In genomic region chr7:22356855-22357310, GRCh38 we compare ENCODE assay signal across 8 cellular contexts. TPM values are rescaled to one million over a fixed set of nuclear protein-coding genes. Genes with fewer than 3 reads are reported as not detected.
DNase-seq lines count a peak whose midpoint lies in the region; ATAC-seq, FAIRE-seq and TF ChIP-seq lines count a peak whose summit lies in the region.

A gene with protein sequence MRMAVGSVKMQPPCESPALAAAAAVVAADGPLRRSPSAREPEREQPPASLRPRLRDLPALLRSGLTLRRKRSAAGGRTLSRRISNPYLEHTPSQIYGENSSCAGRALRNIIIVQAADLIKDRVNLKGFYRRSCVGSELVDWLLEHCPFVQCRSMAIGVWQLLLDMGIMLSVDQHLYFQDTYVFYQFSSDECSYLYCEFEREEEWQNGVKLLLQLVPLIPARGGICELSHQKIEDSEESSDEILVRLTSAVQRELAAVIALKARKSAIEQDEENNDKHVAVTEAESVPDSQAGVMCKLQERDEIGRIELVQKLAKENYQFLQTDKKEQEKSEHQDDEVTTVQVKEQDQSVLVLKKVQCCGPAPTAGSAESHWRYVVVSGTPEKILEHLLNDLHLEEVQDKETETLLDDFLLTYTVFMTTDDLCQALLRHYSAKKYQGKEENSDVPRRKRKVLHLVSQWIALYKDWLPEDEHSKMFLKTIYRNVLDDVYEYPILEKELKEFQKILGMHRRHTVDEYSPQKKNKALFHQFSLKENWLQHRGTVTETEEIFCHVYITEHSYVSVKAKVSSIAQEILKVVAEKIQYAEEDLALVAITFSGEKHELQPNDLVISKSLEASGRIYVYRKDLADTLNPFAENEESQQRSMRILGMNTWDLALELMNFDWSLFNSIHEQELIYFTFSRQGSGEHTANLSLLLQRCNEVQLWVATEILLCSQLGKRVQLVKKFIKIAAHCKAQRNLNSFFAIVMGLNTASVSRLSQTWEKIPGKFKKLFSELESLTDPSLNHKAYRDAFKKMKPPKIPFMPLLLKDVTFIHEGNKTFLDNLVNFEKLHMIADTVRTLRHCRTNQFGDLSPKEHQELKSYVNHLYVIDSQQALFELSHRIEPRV (minus strand): TSS chr7:22357154. CDS start chr7:22357060, 94 bp downstream.

- no TSS peak for BruUV-seq in endothelial cell of umbilical vein (replicated peaks; lab: Mats Ljungman, UMichigan)

- H3K27ac ChIP-seq in BLaER1 (peak within 1 kb of the TSS; percentile 91), endothelial cell of umbilical vein (ENCODE audit: insufficient read depth, low read depth, low read length) (no peak within 1 kb of the TSS)

- DNase-seq in RKO (ENCODE audit: low spot score) = peak; percentile 44
- no peak for DNase-seq in endothelial cell of umbilical vein (ENCODE audit: low read depth, low spot score)
- peak; percentile 34 for DNase-seq in naive B cell
- DNase-seq in NOMO-1 treated with DMSO at 0.1 percent for 48 hours (lab: John Stamatoyannopoulos, UW; ENCODE audit: unreplicated experiment) = no peak
- DNase-seq in OCI-M1 (lab: John Stamatoyannopoulos, UW) = no peak

- peaks cover 10 to 17% of the 10 kb centered on the region in 2 donors for H3K36me3 Mint-ChIP-seq in naive B cell

- no peak for TF ChIP-seq CTCF in endothelial cell of umbilical vein (IDR thresholded peaks at IDR 0.05; ENCODE audit: extremely low read depth in 1 of 2, insufficient read depth in 1 of 2, low read depth in 1 of 2, low read length in 2 of 2)

- CTCF ChIA-PET in endothelial cell of umbilical vein (lab: Charles Lee) = interaction anchor here (1.3 to 1.4 kb wide), 3 partner anchors 10 to 247 kb away, joined by 4 to 6 read pairs (median 4); no protein-coding TSS in a partner anchor

- FAIRE-seq in endothelial cell of umbilical vein (lab: Jason Lieb, UNC) = no peak

- H3K27me3 ChIP-seq in BLaER1 = no peaks in the 10 kb centered on the region
- no peaks in the 10 kb centered on the region for H3K27me3 ChIP-seq in endothelial cell of umbilical vein (ENCODE audit: control insufficient read depth in 2 of 2, insufficient read depth in 2 of 2, low read length in 2 of 2)

- H3K4me3 ChIP-seq in BLaER1 = peak within 1 kb of the TSS; percentile 92
- peak within 1 kb of the TSS in 2 of 3 experiments; percentile 26 to 52 for H3K4me3 ChIP-seq in endothelial cell of umbilical vein (replicated peaks in 1 of 3; ENCODE audit: insufficient read depth in 1 of 3, low read depth in 1 of 3, low read length in 3 of 3)

- H3K9me3 Mint-ChIP-seq in naive B cell = peaks cover 0 to 26% (median 15%) of the 10 kb centered on the region in 7 donors

- dilution Hi-C loops in endothelial cell of umbilical vein (cut with MboI; ENCODE audit: extremely low pct_ligation_motif_present, low sequenced_read_pairs) = no loop called here

- H4K20me1 ChIP-seq in BLaER1 = no peaks in the 10 kb centered on the region
- no peaks in the 10 kb centered on the region for H4K20me1 ChIP-seq in endothelial cell of umbilical vein (replicated peaks; ENCODE audit: control insufficient read depth, extremely low read depth, insufficient read depth, low read length)

- H3K9ac ChIP-seq in BLaER1 (peak within 1 kb of the TSS; percentile 87), endothelial cell of umbilical vein (replicated peaks; ENCODE audit: extremely low read depth, insufficient read depth, low read length) (peak within 1 kb of the TSS; percentile 52)

- no peak for TF ChIP-seq POLR2A in endothelial cell of umbilical vein (IDR thresholded peaks at IDR 0.05; ENCODE audit: low read depth, low read length)

- H3K4me1 ChIP-seq in BLaER1 = peaks cover 23% of the 10 kb centered on the region
- peaks cover 3% of the 10 kb centered on the region for H3K4me1 ChIP-seq in endothelial cell of umbilical vein (ENCODE audit: control insufficient read depth, extremely low read depth, insufficient read depth, low read length)

- H3K36me3 ChIP-seq in BLaER1 (peaks cover 26% of the 10 kb centered on the region), endothelial cell of umbilical vein (ENCODE audit: control insufficient read depth in 2 of 2, extremely low read depth in 1 of 2, insufficient read depth in 2 of 2, low read length in 2 of 2) (no peaks in the 10 kb centered on the region)

- H3K9me3 ChIP-seq in BLaER1 (peaks cover 29% of the 10 kb centered on the region), endothelial cell of umbilical vein (replicated peaks; ENCODE audit: control insufficient read depth, insufficient read depth, low read length) (no peaks in the 10 kb centered on the region)

- POLR2A ChIA-PET in endothelial cell of umbilical vein (lab: Charles Lee) = no interaction called here

- peaks cover 7 to 24% (median 17%) of the 10 kb centered on the region in 3 donors for H3K4me1 Mint-ChIP-seq in naive B cell

- H3K4me3 Mint-ChIP-seq in naive B cell = peak within 1 kb of the TSS; percentile 84 to 94 (median 92)

- H3K27ac Mint-ChIP-seq in naive B cell = peak within 1 kb of the TSS in 5 of 6 donors; percentile 12 to 90 (median 56)

- ATAC-seq in GM18867 (IDR thresholded peaks at IDR 0.05; ENCODE audit: unreplicated experiment) (peak; percentile 64), HG03280 (IDR thresholded peaks at IDR 0.05; ENCODE audit: unreplicated experiment) (peak; percentile 62), naive B cell (ENCODE audit: low read depth in 2 of 2) (peak; percentile 78 to 81)

- intact Hi-C loops in endothelial cell of umbilical vein (cut with micrococcal nuclease) = loop anchor here (1.0 to 5.0 kb wide), 4 partner anchors 88 to 245 kb away; no protein-coding TSS in a partner anchor

- no peaks in the 10 kb centered on the region for H3K9me1 ChIP-seq in endothelial cell of umbilical vein (replicated peaks; ENCODE audit: control insufficient read depth, extremely low read depth, insufficient read depth, low read length)

- no peaks in the 10 kb centered on the region for H3K27me3 Mint-ChIP-seq in naive B cell

- no peaks in the 10 kb centered on the region for H3K79me2 ChIP-seq in endothelial cell of umbilical vein (ENCODE audit: control insufficient read depth, insufficient read depth, low read length)

- H3K4me2 ChIP-seq in BLaER1 (peak within 1 kb of the TSS; percentile 92), endothelial cell of umbilical vein (ENCODE audit: insufficient read depth, low read length) (peak within 1 kb of the TSS; percentile 14)

- H2AFZ ChIP-seq in endothelial cell of umbilical vein (ENCODE audit: low read depth, low read length) = peak within 1 kb of the TSS; percentile 50

TF ChIP-seq in endothelial cell of umbilical vein, 7 proteins besides CTCF, POLR2A, EP300 and RAD21:
- TF ChIP-seq JUN (IDR thresholded peaks at IDR 0.05; ENCODE audit: borderline replicate concordance, insufficient read depth, insufficient read length, low read depth) = no peak
- no peak for TF ChIP-seq POLR2AphosphoS5 (IDR thresholded peaks at IDR 0.05; ENCODE audit: insufficient read depth, low read depth, low read length)
- no peak for TF ChIP-seq EZH2 (IDR thresholded peaks at IDR 0.05; ENCODE audit: borderline replicate concordance, low read depth, low read length, severe bottlenecking)
- TF ChIP-seq, protein P1, sequence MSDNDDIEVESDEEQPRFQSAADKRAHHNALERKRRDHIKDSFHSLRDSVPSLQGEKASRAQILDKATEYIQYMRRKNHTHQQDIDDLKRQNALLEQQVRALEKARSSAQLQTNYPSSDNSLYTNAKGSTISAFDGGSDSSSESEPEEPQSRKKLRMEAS (IDR thresholded peaks at IDR 0.05; ENCODE audit: insufficient read depth, insufficient read length) = no peak
- no peak for TF ChIP-seq FOS (IDR thresholded peaks at IDR 0.05; ENCODE audit: borderline replicate concordance, insufficient read depth, low read length)
- TF ChIP-seq MYC (IDR thresholded peaks at IDR 0.05; ENCODE audit: low read depth, low read length) = no peak
- no peak for TF ChIP-seq GATA2 (IDR thresholded peaks at IDR 0.05; ENCODE audit: insufficient read depth, insufficient read length, low read depth, low read length)

RNA-seq across cellular contexts. Expression of the gene that starts here (rescaled TPM):
- 43.2 and 43.3 TPM in 2 replicates for total RNA-seq in endothelial cell of umbilical vein
- 4.5 and 10.0 TPM in 2 replicates for polyA plus RNA-seq in endothelial cell of umbilical vein
- 6.2 and 7.1 TPM in 2 replicates for polyA plus RNA-seq in endothelial cell of umbilical vein (2011; cell fraction: cytosol; rRNA removed)
- 65.7 and 106 TPM in 2 replicates for polyA plus RNA-seq in endothelial cell of umbilical vein (2011; cell fraction: nucleus; rRNA removed)
- 13.8 and 26.2 TPM in 2 replicates for polyA plus RNA-seq in endothelial cell of umbilical vein (2012)
- polyA minus RNA-seq in endothelial cell of umbilical vein = 50.1 and 70.0 TPM in 2 replicates
- polyA minus RNA-seq in endothelial cell of umbilical vein (2011; cell fraction: cytosol; rRNA and poly(A)+ RNA removed) = not detected
- polyA minus RNA-seq in endothelial cell of umbilical vein (2011; cell fraction: nucleus; rRNA and poly(A)+ RNA removed) = 400 and 690 TPM in 2 replicates
- polyA plus RNA-seq in naive B cell (ENCODE audit: low read depth in 6 of 6) = 1 to 10 TPM; 1.4 to 6.8 (median 3.0) TPM

Comparison
In these comparisons a context has a peak if more than half of its experiments do, and no peak if none do; other contexts are left out.
1. DNase-seq: peak in RKO (single experiment) and naive B cell (single experiment); none in endothelial cell of umbilical vein (single experiment), NOMO-1 treated with DMSO at 0.1 percent for 48 hours (single experiment) and OCI-M1 (single experiment).
2. Peak in every context shown above with its lines, with median percentiles within 50 percentile points of each other: ATAC-seq.